In the genomic region with DNA sequence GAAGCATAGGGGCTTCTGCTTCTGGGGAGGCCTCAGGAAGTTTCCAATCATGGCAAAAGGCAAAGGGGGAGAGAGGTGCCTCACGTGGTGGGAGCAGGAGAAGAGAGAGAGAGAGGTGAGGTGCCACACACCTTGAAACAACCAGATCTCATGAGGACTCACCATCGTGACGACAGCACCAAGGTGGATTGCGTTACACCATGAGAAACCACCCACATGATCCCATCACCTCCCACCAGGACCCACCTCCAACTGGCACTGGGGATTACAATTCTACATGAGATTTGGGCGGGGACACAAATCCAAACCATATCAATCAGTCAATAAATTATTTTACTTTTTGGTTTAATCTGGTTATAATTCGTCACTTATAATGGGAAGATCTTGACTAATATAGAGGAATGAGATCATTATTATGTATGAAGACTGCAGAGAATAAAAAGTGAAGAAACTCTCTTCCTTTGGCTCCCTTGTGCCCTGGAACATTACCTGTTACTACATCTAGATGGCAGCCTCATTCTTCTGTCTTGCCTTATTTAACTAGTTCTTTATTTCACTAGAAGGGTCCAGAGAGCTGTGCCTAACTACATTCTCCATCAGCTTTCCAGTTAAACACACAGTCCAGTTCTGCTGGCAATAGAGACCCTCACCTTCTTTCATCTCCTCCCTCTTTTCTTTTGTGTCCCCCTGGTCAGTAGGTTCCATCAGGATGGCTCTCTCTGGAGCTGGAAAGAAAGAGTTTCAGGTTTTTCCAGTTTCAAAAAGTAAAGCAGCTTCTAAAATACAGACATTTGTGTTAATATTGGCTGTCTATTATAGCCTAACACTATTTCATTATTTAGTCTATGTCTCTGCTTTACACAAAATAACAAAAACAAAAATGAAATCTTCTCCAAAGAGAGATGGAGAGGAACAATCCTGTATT, we compare ENCODE assay signal across 10 cellular contexts. TPM values are rescaled to one million over a fixed set of nuclear protein-coding genes. Genes with fewer than 3 reads are reported as not detected.
DNase-seq lines count a peak whose midpoint lies in the region; ATAC-seq, FAIRE-seq and TF ChIP-seq lines count a peak whose summit lies in the region.
"Had no signal": no experiment of that assay in that cellular context is flagged by ENCODE, and none has a peak within 500 bp of the region (broad histone marks: within the 10 kb centered on the region; RNA-seq: fewer than 3 reads in every experiment).

No MANE protein-coding gene starts in this region.

- no peak overlapping the region for H2BK120ac ChIP-seq in H1 (replicated peaks; ENCODE audit: low read depth, low read length)

- H3K27me3 ChIP-seq in H1 (replicated peaks in 1 of 4; ENCODE audit: control insufficient read depth in 3 of 4, extremely low read depth in 1 of 4, insufficient read depth in 3 of 4, low read length in 3 of 4), result no peaks in the 10 kb centered on the region

- peak; percentile 62 for ATAC-seq in GM19351 (IDR thresholded peaks at IDR 0.05; ENCODE audit: unreplicated experiment)
- no peak for ATAC-seq in GM18505 (IDR thresholded peaks at IDR 0.05; ENCODE audit: unreplicated experiment)

- 0 out of 7 replicates have a peak, but pooled peaks cover 0 to 3% (median 0%) of the 10 kb centered on the region in 4 experiments for H3K4me1 ChIP-seq in H1 (replicated peaks in 1 of 4; ENCODE audit: control insufficient read depth in 3 of 4, insufficient read depth in 4 of 4, low read length in 3 of 4)

- H3K4me3 ChIP-seq in AG04449 (ENCODE audit: low read depth, low read length), result no peak overlapping the region
- no peak overlapping the region for H3K4me3 ChIP-seq in H1 (ENCODE audit: extremely low read depth in 1 of 4, insufficient read depth in 2 of 4, low read depth in 3 of 4, low read length in 4 of 4)

- H4K91ac ChIP-seq in H1 (replicated peaks; ENCODE audit: insufficient read length, low read length), result no peak overlapping the region

- no peak overlapping the region for H2BK5ac ChIP-seq in H1 (ENCODE audit: low read depth, low read length)

- peak; percentile 73 to 77 for TF ChIP-seq RAD21 in H1 (IDR thresholded peaks at IDR 0.05 in 1 of 2, conservative IDR thresholded peaks at IDR 0.05 in 1 of 2; ENCODE audit: low read depth in 2 of 2, low read length in 2 of 2)

- H3K79me2 ChIP-seq in H1 (ENCODE audit: control insufficient read depth in 1 of 2, insufficient read depth in 2 of 2, low read length in 2 of 2), result no peaks in the 10 kb centered on the region

- FAIRE-seq in H1 (lab: Jason Lieb, UNC), result peak; percentile 74
- FAIRE-seq: GM18507 had no signal

- no peak overlapping the region for H3K9ac ChIP-seq in H1 (replicated peaks in 1 of 4; ENCODE audit: extremely low read depth in 1 of 4, low read depth in 3 of 4, low read length in 3 of 4)

- TF ChIP-seq EP300 in H1 (IDR thresholded peaks at IDR 0.05; ENCODE audit: borderline replicate concordance in 1 of 2, low read depth in 2 of 2, low read length in 2 of 2), result no peak

- no peak overlapping the region for H2BK15ac ChIP-seq in H1 (ENCODE audit: low read length)

- no peaks in the 10 kb centered on the region for H3K36me3 ChIP-seq in H1 (ENCODE audit: control insufficient read depth in 2 of 4, insufficient read depth in 4 of 4, low read length in 3 of 4)

- no peak overlapping the region for H4K8ac ChIP-seq in H1 (ENCODE audit: extremely low read depth, insufficient read depth, low read length)

- H3K27ac ChIP-seq in H1 (ENCODE audit: low read depth, low read length), result no peak overlapping the region

- no peak overlapping the region for H2BK20ac ChIP-seq in H1 (ENCODE audit: low read length)

- no peak overlapping the region for H2AK5ac ChIP-seq in H1 (ENCODE audit: low read depth, low read length)

- H4K20me1 ChIP-seq in H1 (replicated peaks in 1 of 2; ENCODE audit: control insufficient read depth in 1 of 2, insufficient read depth in 2 of 2, low read length in 2 of 2), result no peaks in the 10 kb centered on the region

- TF ChIP-seq POLR2A in H1 (IDR thresholded peaks at IDR 0.05; ENCODE audit: control extremely low read depth in 1 of 2, low read depth in 2 of 2, low read length in 2 of 2) (no peak), GM18505 (IDR thresholded peaks at IDR 0.05; ENCODE audit: borderline replicate concordance, extremely low read depth, insufficient read depth, insufficient read length) (no peak)

- peak overlapping the region; percentile 74 for H2AFZ ChIP-seq in H1 (ENCODE audit: low read length)

- H3K79me1 ChIP-seq in H1 (ENCODE audit: low read depth, low read length), result no peaks in the 10 kb centered on the region

- H2BK12ac ChIP-seq in H1 (ENCODE audit: low read depth, low read length), result no peak overlapping the region

- H3K4me2 ChIP-seq in H1 (ENCODE audit: insufficient read depth in 1 of 2, low read depth in 2 of 2, low read length in 2 of 2), result no peak overlapping the region

- no peak overlapping the region for H3K14ac ChIP-seq in H1 (ENCODE audit: insufficient read length)

- H3K23ac ChIP-seq in H1 (ENCODE audit: insufficient read length), result no peak overlapping the region

- CTCF ChIA-PET in AG04449 (lab: Yijun Ruan, JAX), result interaction anchor here (1.4 to 2.8 kb wide), 3 partner anchors 10 to 440 kb away, joined by 3 to 18 read pairs (median 7); no protein-coding TSS in a partner anchor
- CTCF ChIA-PET in H1 (lab: Charles Lee; ENCODE audit: partially characterized antibody), result interaction anchor here (0.6 to 3.1 kb wide), 26 partner anchors 8 to 337 kb away, joined by 3 to 53 read pairs (median 4); a partner anchor contains a TSS

- TF ChIP-seq CTCF in AG04449 (IDR thresholded peaks at IDR 0.05; ENCODE audit: insufficient read depth, low read length, missing control alignments), result peak; percentile 38
- peak in 2 of 3 experiments; percentile 45 to 57; a peak in 2 of 4 replicates for TF ChIP-seq CTCF in H1 (IDR thresholded peaks at IDR 0.05; ENCODE audit: control extremely low read depth in 1 of 3, insufficient read depth in 1 of 3, low read depth in 1 of 3, low read length in 3 of 3)

- 39% methylated on average over 5 of the region's 6 CpGs; no CpG with 5 or more reads in 1 of the 2 experiments for WGBS in H1 (ENCODE audit: extremely low coverage in 1 of 2, insufficient coverage in 1 of 2, insufficient read length in 1 of 2, insufficient replicate concordance in 2 of 2, low coverage in 1 of 2, low lambda C conversion rate in 2 of 2, missing lambda C conversion rate in 1 of 2), 2 experiments

- no peak overlapping the region for H3K4ac ChIP-seq in H1 (replicated peaks; ENCODE audit: insufficient read length, low read depth, low read length)

- H3K18ac ChIP-seq in H1 (ENCODE audit: extremely low read depth, low read length), result no peak overlapping the region

- POLR2A ChIA-PET in AG04449 (lab: Yijun Ruan, JAX) (no interaction called here), H1 (lab: Charles Lee; ENCODE audit: partially characterized antibody) (interaction anchor here (0.6 to 1.2 kb wide), 2 partner anchors 29 to 145 kb away, joined by 3 to 4 read pairs; no protein-coding TSS in a partner anchor)

- H3K23me2 ChIP-seq in H1 (ENCODE audit: low read depth, low read length), result no peaks in the 10 kb centered on the region

- no peak overlapping the region for H4K5ac ChIP-seq in H1 (ENCODE audit: insufficient read length, low read depth, low read length)

- DNase-seq in AG04449 (ENCODE audit: low read depth, low spot score) (no peak), NCI-H345 (lab: John Stamatoyannopoulos, UW) (peak; percentile 30), H1 (ENCODE audit: low read depth in 1 of 2, low spot score in 2 of 2) (no peak), putamen (ENCODE audit: low spot score) (peak; percentile 5), DMS153 (lab: John Stamatoyannopoulos, UW) (no peak)
- no peak for DNase-seq in activated CD4-positive, alpha-beta T cell treated with anti-CD3 and anti-CD28 coated beads for 4 hours
- DNase-seq: activated T-cell treated with anti-CD3 and anti-CD28 coated beads, Interleukin-2, amount 50 U/mL, for 72 hours had no signal

- H3K56ac ChIP-seq in H1 (replicated peaks; ENCODE audit: insufficient read length, low read depth, low read length), result no peak overlapping the region

- H3K9me3 ChIP-seq in H1 (ENCODE audit: insufficient read depth in 2 of 2, low read depth in 1 of 2, low read length in 1 of 2), result no peaks in the 10 kb centered on the region

RNA-seq across cellular contexts. Expression of a gene that starts 21.7 kb away (rescaled TPM):
- total RNA-seq in H1 (2021; fragmentation: NEBNext Ultra II Directional; extraction: Animal tissue kit (Norgen Biotek cat#: 25700)), result not detected in 2 replicates
- polyA plus RNA-seq in H1 (2011; rRNA removed), result not detected in 2 replicates
- not detected for polyA plus RNA-seq in H1 (2011; cell fraction: cytosol; rRNA removed)
- not detected for polyA plus RNA-seq in H1 (2011; cell fraction: nucleus; rRNA removed)
- not detected in 4 replicates for polyA plus RNA-seq in H1 (2012, experiment 1 of 2)
- not detected for polyA plus RNA-seq in H1 (2012, experiment 2 of 2)
- polyA plus RNA-seq in H1 (2013, experiment 1 of 2), result not detected
- polyA plus RNA-seq in H1 (2013, experiment 2 of 2), result not detected
- polyA minus RNA-seq in H1 (2011; rRNA and poly(A)+ RNA removed), result not detected in 2 replicates
- not detected for polyA minus RNA-seq in H1 (2011; cell fraction: cytosol; rRNA and poly(A)+ RNA removed)
- not detected for polyA minus RNA-seq in H1 (2011; cell fraction: nucleus; rRNA and poly(A)+ RNA removed)
- total RNA-seq: activated T-cell treated with anti-CD3 and anti-CD28 coated beads, Interleukin-2, amount 50 U/mL, for 72 hours had no signal

RNA-seq across cellular contexts. Expression of a gene that starts 21.9 kb away (rescaled TPM):
- not detected in 2 replicates for total RNA-seq in H1 (2021; fragmentation: NEBNext Ultra II Directional; extraction: Animal tissue kit (Norgen Biotek cat#: 25700))
- not detected in 2 replicates for polyA plus RNA-seq in H1 (2011; rRNA removed)
- not detected for polyA plus RNA-seq in H1 (2011; cell fraction: cytosol; rRNA removed)
- not detected for polyA plus RNA-seq in H1 (2011; cell fraction: nucleus; rRNA removed)
- polyA plus RNA-seq in H1 (2012, experiment 1 of 2), result not detected in 4 replicates
- polyA plus RNA-seq in H1 (2012, experiment 2 of 2), result not detected
- polyA plus RNA-seq in H1 (2013, experiment 1 of 2), result not detected
- 0.09 TPM for polyA plus RNA-seq in H1 (2013, experiment 2 of 2)
- polyA minus RNA-seq in H1 (2011; rRNA and poly(A)+ RNA removed), result not detected in 2 replicates
- not detected for polyA minus RNA-seq in H1 (2011; cell fraction: cytosol; rRNA and poly(A)+ RNA removed)
- not detected for polyA minus RNA-seq in H1 (2011; cell fraction: nucleus; rRNA and poly(A)+ RNA removed)
- total RNA-seq: activated T-cell treated with anti-CD3 and anti-CD28 coated beads, Interleukin-2, amount 50 U/mL, for 72 hours had no signal

RNA-seq across cellular contexts. Expression of a gene that starts 44.8 kb away (rescaled TPM):
- total RNA-seq in H1 (2021; fragmentation: NEBNext Ultra II Directional; extraction: Animal tissue kit (Norgen Biotek cat#: 25700)), result not detected in 2 replicates
- polyA plus RNA-seq in H1 (2011; rRNA removed), result not detected in 2 replicates
- polyA plus RNA-seq in H1 (2011; cell fraction: cytosol; rRNA removed), result not detected
- polyA plus RNA-seq in H1 (2011; cell fraction: nucleus; rRNA removed), result not detected
- not detected in 4 replicates for polyA plus RNA-seq in H1 (2012, experiment 1 of 2)
- polyA plus RNA-seq in H1 (2012, experiment 2 of 2), result not detected
- not detected for polyA plus RNA-seq in H1 (2013, experiment 1 of 2)
- polyA plus RNA-seq in H1 (2013, experiment 2 of 2), result not detected
- polyA minus RNA-seq in H1 (2011; rRNA and poly(A)+ RNA removed), result not detected in 2 replicates
- not detected for polyA minus RNA-seq in H1 (2011; cell fraction: cytosol; rRNA and poly(A)+ RNA removed)
- polyA minus RNA-seq in H1 (2011; cell fraction: nucleus; rRNA and poly(A)+ RNA removed), result not detected
- total RNA-seq: activated T-cell treated with anti-CD3 and anti-CD28 coated beads, Interleukin-2, amount 50 U/mL, for 72 hours had no signal

RNA-seq across cellular contexts. Expression of a gene that starts 52.2 kb away (rescaled TPM):
- not detected in 2 replicates for total RNA-seq in H1 (2021; fragmentation: NEBNext Ultra II Directional; extraction: Animal tissue kit (Norgen Biotek cat#: 25700))
- not detected in 2 replicates for polyA plus RNA-seq in H1 (2011; rRNA removed)
- polyA plus RNA-seq in H1 (2011; cell fraction: cytosol; rRNA removed), result not detected
- not detected for polyA plus RNA-seq in H1 (2011; cell fraction: nucleus; rRNA removed)
- not detected in 4 replicates for polyA plus RNA-seq in H1 (2012, experiment 1 of 2)
- polyA plus RNA-seq in H1 (2012, experiment 2 of 2), result not detected
- polyA plus RNA-seq in H1 (2013, experiment 1 of 2), result not detected
- polyA plus RNA-seq in H1 (2013, experiment 2 of 2), result not detected
- not detected in 2 replicates for polyA minus RNA-seq in H1 (2011; rRNA and poly(A)+ RNA removed)
- not detected for polyA minus RNA-seq in H1 (2011; cell fraction: cytosol; rRNA and poly(A)+ RNA removed)
- not detected for polyA minus RNA-seq in H1 (2011; cell fraction: nucleus; rRNA and poly(A)+ RNA removed)
- total RNA-seq: activated T-cell treated with anti-CD3 and anti-CD28 coated beads, Interleukin-2, amount 50 U/mL, for 72 hours had no signal

Comparison
In these comparisons a context has a peak if more than half of its experiments do, and no peak if none do; other contexts are left out.
1. DNase-seq: peak in NCI-H345 (single experiment) and putamen (single experiment); none in AG04449 (single experiment), H1 (0 of 2), activated CD4-positive, alpha-beta T cell treated with anti-CD3 and anti-CD28 coated beads for 4 hours (0 of 2) and DMS153 (single experiment).